ENCODE assay signal across 8 cellular contexts in genomic region chr19:20999731-21000352, GRCh38. TPM values are rescaled to one million over a fixed set of nuclear protein-coding genes. Genes with fewer than 3 reads are reported as not detected.
DNase-seq lines count a peak whose midpoint lies in the region; ATAC-seq and TF ChIP-seq lines count a peak whose summit lies in the region.

No MANE protein-coding gene starts in this region.

- intact Hi-C loops in dorsolateral prefrontal cortex (cut with DNase I): no loop called here

- ATAC-seq in HG02840 (IDR thresholded peaks at IDR 0.05; ENCODE audit: low FRiP score, unreplicated experiment): peak; percentile 77

- H3K9me3 ChIP-seq in liver (ENCODE audit: control insufficient read depth in 4 of 4, low read length in 3 of 4): no peaks in the 10 kb centered on the region

- no peaks in the 10 kb centered on the region for H3K4me1 ChIP-seq in liver (ENCODE audit: control insufficient read depth in 4 of 4, insufficient read depth in 4 of 4, low read length in 3 of 4)

- H3K27ac ChIP-seq in dorsolateral prefrontal cortex (no peak overlapping the region), liver (ENCODE audit: low read depth in 1 of 2, low read length in 2 of 2) (no peak overlapping the region)

- 4% methylated on average over 29 of the region's 29 CpGs for WGBS in liver

- H3K4me3 ChIP-seq in GM12865 (ENCODE audit: low read depth, low read length): no peak overlapping the region
- peak overlapping the region; percentile 32 to 89 (median 65) for H3K4me3 ChIP-seq in dorsolateral prefrontal cortex
- peak overlapping the region in 2 of 3 donors; percentile 12 to 32 for H3K4me3 ChIP-seq in liver (ENCODE audit: low read depth in 1 of 3, low read length in 3 of 3)

- H3K27me3 ChIP-seq in dorsolateral prefrontal cortex: no peaks in the 10 kb centered on the region
- peaks cover 0 to 8% (median 0%) of the 10 kb centered on the region in 4 donors for H3K27me3 ChIP-seq in liver (ENCODE audit: control insufficient read depth in 4 of 4, insufficient read depth in 4 of 4, low read length in 3 of 4)

- no peaks in the 10 kb centered on the region for H3K36me3 ChIP-seq in liver (ENCODE audit: control insufficient read depth in 4 of 4, insufficient read depth in 3 of 4, low read depth in 1 of 4, low read length in 3 of 4)

- DNase-seq in GM12865 (ENCODE audit: low read depth) (peak; percentile 67), NCI-H2107 treated with DMSO at 0.1 percent for 48 hours (lab: John Stamatoyannopoulos, UW; ENCODE audit: unreplicated experiment) (peak; percentile 91), dorsolateral prefrontal cortex (peak; percentile 77 to 96 (median 92)), GOT3 (lab: John Stamatoyannopoulos, UW) (no peak)
- peak; percentile 60 to 88 for DNase-seq in activated CD4-positive, alpha-beta T cell treated with anti-CD3 and anti-CD28 coated beads, Interleukin-2, amount 50 U/mL, for 24 hours (ENCODE audit: low read depth in 1 of 2, low spot score in 1 of 2)
- DNase-seq in stimulated activated CD4-positive, alpha-beta T cell treated with anti-CD3 and anti-CD28 coated beads, Interleukin-2, amount 100 ng/mL, for 48 hours: peak; percentile 75 to 77

- TF ChIP-seq RAD21 in liver (IDR thresholded peaks at IDR 0.05): no peak

- H3K9ac ChIP-seq in liver (ENCODE audit: low read depth in 1 of 2, low read length in 2 of 2): no peak overlapping the region

- no peak for TF ChIP-seq CTCF in GM12865 (IDR thresholded peaks at IDR 0.05; ENCODE audit: insufficient read depth, low read depth, low read length, missing control alignments)
- TF ChIP-seq CTCF in dorsolateral prefrontal cortex (IDR thresholded peaks at IDR 0.05 in 54 of 56, conservative IDR thresholded peaks at IDR 0.05 in 2 of 56; ENCODE audit: low read depth in 1 of 56, partially characterized antibody in 56 of 56): no peak
- TF ChIP-seq CTCF in liver (IDR thresholded peaks at IDR 0.05; ENCODE audit: low read depth, low read length, missing input control): no peak

TF ChIP-seq in liver, 16 proteins besides CTCF, POLR2A, EP300 and RAD21:
- TF ChIP-seq SP1 (IDR thresholded peaks at IDR 0.05) (peak; percentile 56), EGR1 (IDR thresholded peaks at IDR 0.05; ENCODE audit: low read depth in 2 of 2) (no peak)

RNA-seq across cellular contexts. Expression of gene ZNF430, which starts 20.6 kb away (rescaled TPM):
- 10 to 100 TPM; 11.2 to 32.5 (median 22.0) TPM for total RNA-seq in dorsolateral prefrontal cortex
- total RNA-seq in liver: 1 to 10 TPM; 2.3 to 5.3 TPM
- 1 to 10 TPM in 1 of 2 donors, under 1 TPM in 1; 0.31 to 3.5 TPM for polyA plus RNA-seq in liver
